In genomic region chr5:146041180-146041789, GRCh38 we compare ENCODE assay signal across 8 cellular contexts.
DNase-seq lines count a peak whose midpoint lies in the region; ATAC-seq and TF ChIP-seq lines count a peak whose summit lies in the region.

No MANE protein-coding gene starts in this region.

- H3K27ac ChIP-seq in GM23248: no peak overlapping the region
- no peak overlapping the region for H3K27ac ChIP-seq in OCI-LY7 (ENCODE audit: low read depth, low read length, poor library complexity, severe bottlenecking)
- H3K27ac ChIP-seq in heart left ventricle: peak overlapping the region in 7 of 12 donors; percentile 9 to 62 (median 38)

- intact Hi-C loops in OCI-LY7 (cut with micrococcal nuclease; ENCODE audit: unreplicated experiment) (no loop called here), heart left ventricle (cut with DNase I) (loop anchor here in 8 of 10 donors (5.0 to 10.0 kb wide), 5 partner anchors 106 to 1836 kb away; partner anchors contain the start of gene SH3RF2 (in 3 of the 8))

- TF ChIP-seq POLR2A in heart left ventricle (IDR thresholded peaks at IDR 0.05): no peak

- no peaks in the 10 kb centered on the region for H4K20me1 ChIP-seq in GM23248 (ENCODE audit: insufficient read depth)
- H4K20me1 ChIP-seq in OCI-LY7 (ENCODE audit: insufficient read depth, low read length): no peaks in the 10 kb centered on the region

- H3K4me1 ChIP-seq in GM23248 (ENCODE audit: insufficient read depth) (peaks cover 7% of the 10 kb centered on the region; the same call in 1 of the 2 replicates), OCI-LY7 (ENCODE audit: insufficient read depth, low read length, poor library complexity, severe bottlenecking) (no peaks in the 10 kb centered on the region), heart left ventricle (peaks cover 0 to 13% (median 0%) of the 10 kb centered on the region in 12 donors)

- ATAC-seq in heart left ventricle (peak; percentile 27 to 57 (median 44)), GM21447 (IDR thresholded peaks at IDR 0.05; ENCODE audit: unreplicated experiment) (no peak)

- in situ Hi-C loops in GM23248 (cut with MboI): no loop called here

- no peaks in the 10 kb centered on the region for H3F3A ChIP-seq in GM23248 (ENCODE audit: insufficient read depth)

- H3K9me3 ChIP-seq in GM23248 (ENCODE audit: low read depth) (no peaks in the 10 kb centered on the region), OCI-LY7 (ENCODE audit: low read length) (no peaks in the 10 kb centered on the region), heart left ventricle (no peaks in the 10 kb centered on the region)

- H2AFZ ChIP-seq in GM23248 (no peak overlapping the region), OCI-LY7 (ENCODE audit: low read length) (no peak overlapping the region)

- peak; percentile 68 for TF ChIP-seq CTCF in OCI-LY7 (conservative IDR thresholded peaks at IDR 0.05; ENCODE audit: low read length)
- peak in 11 of 12 donors; percentile 14 to 53 (median 30) for TF ChIP-seq CTCF in heart left ventricle (IDR thresholded peaks at IDR 0.05)

- 77% methylated on average over 10 of the region's 10 CpGs for WGBS in GM23248 (ENCODE audit: low coverage in 1 of 2, low lambda C conversion rate in 2 of 2, missing lambda C conversion rate in 2 of 2), 2 experiments
- WGBS in heart left ventricle, 4 donors: 86 to 96% (median 88%) methylated on average over 10 of the region's 10 CpGs

- no peak overlapping the region for H3K9ac ChIP-seq in GM23248

- H3K27me3 ChIP-seq in GM23248 (replicated peaks; ENCODE audit: insufficient read depth) (peaks cover 7% of the 10 kb centered on the region), heart left ventricle (no peaks in the 10 kb centered on the region)

- H3K4me2 ChIP-seq in GM23248 (ENCODE audit: unreplicated experiment) (no peak overlapping the region), OCI-LY7 (ENCODE audit: low read length) (no peak overlapping the region)

- H3K36me3 ChIP-seq in GM23248 (ENCODE audit: low read depth): no peaks in the 10 kb centered on the region
- no peaks in the 10 kb centered on the region for H3K36me3 ChIP-seq in OCI-LY7 (ENCODE audit: insufficient read depth, low read length)
- H3K36me3 ChIP-seq in heart left ventricle: no peaks in the 10 kb centered on the region

- no TSS peak for BruUV-seq in OCI-LY7 (replicated peaks; lab: Mats Ljungman, UMichigan)

- no peaks in the 10 kb centered on the region for H3K9me2 ChIP-seq in GM23248 (ENCODE audit: insufficient read depth)
- no peaks in the 10 kb centered on the region for H3K9me2 ChIP-seq in OCI-LY7 (ENCODE audit: insufficient read depth, low read length)

- CTCF ChIA-PET in OCI-LY7 (lab: Charles Lee; ENCODE audit: unreplicated experiment): no interaction called here

- H3K79me2 ChIP-seq in GM23248 (ENCODE audit: insufficient read depth): no peaks in the 10 kb centered on the region
- H3K79me2 ChIP-seq in OCI-LY7 (ENCODE audit: insufficient read depth, low read depth, low read length): no peaks in the 10 kb centered on the region

- H3K4me3 ChIP-seq in GM23248: no peak overlapping the region
- no peak overlapping the region for H3K4me3 ChIP-seq in OCI-LY7 (ENCODE audit: low read depth, low read length, poor library complexity, severe bottlenecking)
- no peak overlapping the region for H3K4me3 ChIP-seq in heart left ventricle

- POLR2A ChIA-PET in OCI-LY7 (lab: Charles Lee): interaction anchor here (0.7 kb wide), 1 partner anchor 25 kb away, joined by 3 read pairs; no protein-coding TSS in a partner anchor

- peak; percentile 43 for DNase-seq in ELR (ENCODE audit: low read depth)
- DNase-seq in GM23248: peak; percentile 35
- no peak for DNase-seq in OCI-LY7 (ENCODE audit: low spot score)
- DNase-seq in heart left ventricle: no peak
- DNase-seq in kidney glomerular epithelial cell (lab: John Stamatoyannopoulos, UW): no peak
- no peak for DNase-seq in retina
- DNase-seq in stimulated activated CD4-positive, alpha-beta T cell treated with anti-CD3 and anti-CD28 coated beads, Interleukin-4, amount 100 ng/mL, for 24 hours: no peak

Comparison
In these comparisons a context has a peak if more than half of its experiments do, and no peak if none do; other contexts are left out.
1. DNase-seq: peak in ELR (single experiment) and GM23248 (single experiment); none in OCI-LY7 (single experiment), heart left ventricle (0 of 5), kidney glomerular epithelial cell (single experiment), retina (single experiment) and stimulated activated CD4-positive, alpha-beta T cell treated with anti-CD3 and anti-CD28 coated beads, Interleukin-4, amount 100 ng/mL, for 24 hours (single experiment).
2. H3K27ac ChIP-seq: peak in heart left ventricle (7 of 12); none in GM23248 (single experiment) and OCI-LY7 (single experiment).